ENCODE assay signal across 20 cellular contexts in the genomic region with DNA sequence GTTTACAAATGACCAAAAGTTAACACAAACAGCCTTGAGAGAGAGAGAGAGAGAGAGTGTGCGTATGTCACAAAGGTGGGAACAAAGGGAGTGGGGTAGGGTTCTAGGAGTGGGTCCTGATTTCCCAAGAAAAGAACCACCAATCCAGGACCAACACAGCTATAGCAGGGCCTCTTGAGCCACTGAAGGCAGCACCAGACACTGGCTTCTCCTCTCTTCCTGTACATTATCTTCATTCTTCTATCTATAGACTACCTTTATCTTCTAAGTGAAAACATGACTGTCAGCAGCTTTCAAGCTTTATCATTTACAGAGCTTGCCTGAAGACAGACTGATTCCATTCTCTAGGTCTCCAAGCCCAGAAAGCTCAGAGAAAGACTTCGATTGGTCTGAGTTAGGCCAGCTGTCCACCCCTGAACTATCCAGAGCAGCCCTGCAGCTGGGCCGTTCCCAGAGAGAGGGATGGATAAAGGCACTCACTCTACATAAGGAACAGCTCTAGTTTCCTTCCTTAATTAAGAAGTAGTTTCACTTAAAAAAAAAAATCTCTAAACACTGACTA. TPM values are rescaled to one million over a fixed set of nuclear protein-coding genes. Genes with fewer than 3 reads are reported as not detected.
DNase-seq lines count a peak whose midpoint lies in the region; ATAC-seq, FAIRE-seq and TF ChIP-seq lines count a peak whose summit lies in the region.
"Had no signal": no experiment of that assay in that cellular context is flagged by ENCODE, and none has a peak within 500 bp of the region (broad histone marks: within the 10 kb centered on the region; RNA-seq: fewer than 3 reads in every experiment).

No MANE protein-coding gene starts in this region.

- H3K4me3 ChIP-seq in K562 = no peak overlapping the region
- H3K4me3 ChIP-seq: BLaER1, GM23338 had no signal

- POLR2A ChIA-PET in K562 (lab: Yijun Ruan, JAX) = interaction anchor here (1.0 kb wide), 1 partner anchor 172 kb away, joined by 3 read pairs; the partner anchor contains the start of gene RWDD3

- peaks cover 4 to 18% of the 10 kb centered on the region in 2 experiments; a peak in 4 of 5 replicates for H3K4me1 ChIP-seq in K562 (replicated peaks in 1 of 2; ENCODE audit: control insufficient read depth in 2 of 2, insufficient read depth in 2 of 2, low read length in 2 of 2)
- H3K4me1 ChIP-seq: BLaER1 had no signal

- H3K79me2 ChIP-seq in K562 (ENCODE audit: control insufficient read depth, insufficient read depth, low read length) = no peaks in the 10 kb centered on the region

- TF ChIP-seq CTCF in K562 (IDR thresholded peaks at IDR 0.05 in 2 of 3, conservative IDR thresholded peaks at IDR 0.05 in 1 of 3; ENCODE audit: insufficient read depth in 2 of 3, low read depth in 1 of 3, low read length in 3 of 3) (no peak), progenitor cell of endocrine pancreas (IDR thresholded peaks at IDR 0.05; ENCODE audit: unreplicated experiment) (no peak)

- no peak for TF ChIP-seq RAD21 in K562 (CRISPR knock-in tag; conservative IDR thresholded peaks at IDR 0.05 in 1 of 2, IDR thresholded peaks at IDR 0.05 in 1 of 2)

- intact Hi-C loops in K562 (cut with micrococcal nuclease) = no loop called here

- no peaks in the 10 kb centered on the region for H3K9me1 ChIP-seq in K562 (ENCODE audit: control insufficient read depth, insufficient read depth, low read length)

- peak overlapping the region; percentile 32; the same call in 1 of the 2 replicates for H2AFZ ChIP-seq in K562 (ENCODE audit: low read depth, low read length)
- H2AFZ ChIP-seq: GM23338 had no signal

- CTCF ChIA-PET in K562 (lab: Yijun Ruan, JAX; ENCODE audit: low intra/inter-chr PET ratio) = no interaction called here

- no peaks in the 10 kb centered on the region for H4K20me1 ChIP-seq in K562 (replicated peaks; ENCODE audit: control insufficient read depth, insufficient read depth, low read length)
- H4K20me1 ChIP-seq: BLaER1 had no signal

- TF ChIP-seq EP300 in K562 (IDR thresholded peaks at IDR 0.05; ENCODE audit: low read length) = no peak

- 8% methylated on average over 2 of the region's 3 CpGs for WGBS in K562 (ENCODE audit: insufficient coverage, low coverage, missing lambda C conversion rate)

- H3K4me3 Mint-ChIP-seq in memory B cell (no peak overlapping the region), progenitor cell of endocrine pancreas (ENCODE audit: low read depth) (no peak overlapping the region)
- H3K4me3 Mint-ChIP-seq: B cell; CD4-positive, CD25-positive, alpha-beta regulatory T cell; CD8-positive, alpha-beta T cell; GM23338; H9 had no signal

- H3K4me1 Mint-ChIP-seq in memory B cell = peaks cover 3% of the 10 kb centered on the region
- peaks cover 9% of the 10 kb centered on the region for H3K4me1 Mint-ChIP-seq in progenitor cell of endocrine pancreas (ENCODE audit: low read depth)
- H3K4me1 Mint-ChIP-seq: B cell, GM23338, H9 had no signal

- FAIRE-seq in GM12891 (lab: Jason Lieb, UNC) = peak; percentile 28
- FAIRE-seq in K562 (lab: Jason Lieb, UNC) = peak; percentile 74
- FAIRE-seq: GM12892 had no signal

- H3K9ac ChIP-seq in K562 (ENCODE audit: insufficient read depth in 1 of 2, low read depth in 2 of 2, low read length in 2 of 2) = no peak overlapping the region
- H3K9ac ChIP-seq: BLaER1 had no signal

- H3K9me3 ChIP-seq in K562 (replicated peaks; ENCODE audit: control insufficient read depth, insufficient read depth, low read depth, low read length) = no peaks in the 10 kb centered on the region
- H3K9me3 ChIP-seq: BLaER1, Caco-2 had no signal

- H3K27ac Mint-ChIP-seq in memory B cell = peak overlapping the region; percentile 83
- H3K27ac Mint-ChIP-seq in progenitor cell of endocrine pancreas = peak overlapping the region; percentile 54
- H3K27ac Mint-ChIP-seq: B cell; CD4-positive, CD25-positive, alpha-beta regulatory T cell; CD8-positive, alpha-beta T cell; GM23338; H9 had no signal

- H3K36me3 Mint-ChIP-seq in memory B cell = peaks cover 27% of the 10 kb centered on the region
- peaks cover 36% of the 10 kb centered on the region for H3K36me3 Mint-ChIP-seq in progenitor cell of endocrine pancreas (ENCODE audit: insufficient read depth)

- ATAC-seq in K562 (peak; percentile 77), memory B cell (ENCODE audit: low read depth) (no peak), GM19351 (IDR thresholded peaks at IDR 0.05; ENCODE audit: unreplicated experiment) (no peak), GM21381 (IDR thresholded peaks at IDR 0.05; ENCODE audit: unreplicated experiment) (no peak)
- ATAC-seq: CD8-positive, alpha-beta T cell; GM23338; HCT116 had no signal

- no peaks in the 10 kb centered on the region for H3K27me3 ChIP-seq in K562 (ENCODE audit: control insufficient read depth in 2 of 2, insufficient read depth in 2 of 2, low read length in 2 of 2)
- H3K27me3 ChIP-seq: BLaER1 had no signal

- no peaks in the 10 kb centered on the region for H3K27me3 Mint-ChIP-seq in memory B cell
- H3K27me3 Mint-ChIP-seq in progenitor cell of endocrine pancreas = no peaks in the 10 kb centered on the region
- H3K27me3 Mint-ChIP-seq: B cell; CD4-positive, CD25-positive, alpha-beta regulatory T cell had no signal

- in situ Hi-C loops in K562 (cut with MboI) = no loop called here

- H3K9me3 Mint-ChIP-seq in memory B cell (no peaks in the 10 kb centered on the region), progenitor cell of endocrine pancreas (ENCODE audit: low read depth) (peaks cover 10% of the 10 kb centered on the region)
- H3K9me3 Mint-ChIP-seq: CD8-positive, alpha-beta T cell; GM23338; H9 had no signal

- DNase-seq in GM12891 (ENCODE audit: insufficient read length, low spot score) (no peak), K562 (ENCODE audit: extremely low read depth in 1 of 4, low spot score in 3 of 4) (peak in 2 of 4 experiments; percentile 16 to 49), memory B cell (ENCODE audit: low spot score in 2 of 2) (no peak), progenitor cell of endocrine pancreas (ENCODE audit: low spot score, unreplicated experiment) (no peak), Ammon's horn (ENCODE audit: low spot score) (no peak)
- DNase-seq: Caco-2; CD4-positive, CD25-positive, alpha-beta regulatory T cell; CD8-positive, alpha-beta T cell; DMS79; GF-D8; H9 had no signal

- no peaks in the 10 kb centered on the region; the same call in 2 of the 3 replicates for H3K36me3 ChIP-seq in K562 (ENCODE audit: control insufficient read depth, insufficient read depth, low read length)

- no TSS peak for BruUV-seq in K562 (replicated peaks; lab: Mats Ljungman, UMichigan)

- H3K27ac ChIP-seq in K562 (ENCODE audit: extremely low read depth, low read depth, low read length) = 0 out of 3 replicates have a peak overlapping the region, but pooled peaks have one; percentile 10
- H3K27ac ChIP-seq: BLaER1, C4-2B had no signal

- H3K4me2 ChIP-seq in K562 (ENCODE audit: insufficient read depth, low read length) = no peak overlapping the region
- H3K4me2 ChIP-seq: BLaER1, GM23338 had no signal

- no peak for TF ChIP-seq POLR2A in GM12891 (IDR thresholded peaks at IDR 0.05; ENCODE audit: low read depth, low read length)
- TF ChIP-seq POLR2A in K562 (conservative IDR thresholded peaks at IDR 0.05) = no peak

TF ChIP-seq in GM12891, 5 proteins besides CTCF, POLR2A, EP300 and RAD21 (continues in another document):
- no peak for TF ChIP-seq POU2F2 (IDR thresholded peaks at IDR 0.05; ENCODE audit: low read depth, low read length)
- no peak for TF ChIP-seq POLR2AphosphoS5 (IDR thresholded peaks at IDR 0.05; ENCODE audit: low read depth, low read length)

TF ChIP-seq in K562, 482 proteins besides CTCF, POLR2A, EP300 and RAD21 (continues in another document):
- TF ChIP-seq EZH2 (IDR thresholded peaks at IDR 0.05; ENCODE audit: borderline replicate concordance, low read depth, low read length) = no peak

RNA-seq across cellular contexts. Expression of gene ALG14, which starts 11.2 kb away (rescaled TPM):
- 3.8 TPM for polyA plus RNA-seq in GM12891 (2012; ENCODE audit: low read depth, missing spikeins)
- total RNA-seq in K562 (2011; cell fraction: chromatin; rRNA removed; ENCODE audit: low replicate concordance) = 1.6 and 2.1 TPM in 2 replicates
- 1.2 and 3.7 TPM in 2 replicates for total RNA-seq in K562 (2011; cell fraction: nucleolus; rRNA removed)
- total RNA-seq in K562 (2011; cell fraction: nucleoplasm; rRNA removed) = 3.2 and 4.2 TPM in 2 replicates
- total RNA-seq in K562 (2014; rRNA removed) = 1.8 and 2.8 TPM in 2 replicates
- 3.9 and 6.8 TPM in 2 replicates for total RNA-seq in K562 (2014; rRNA removed; fragmentation: Illumina TruSeq; extraction: Trizol)
- 2.6 and 3.3 TPM in 2 replicates for total RNA-seq in K562 (2015; rRNA removed; fragmentation: Illumina TruSeq; extraction: Trizol)
- total RNA-seq in K562 (2021) = 6.1 and 8.6 TPM in 2 replicates
- 2.8 and 2.9 TPM in 2 replicates for polyA plus RNA-seq in K562 (2011; rRNA removed)
- polyA plus RNA-seq in K562 (2011; cell fraction: cytosol; rRNA removed) = 1.3 and 2.0 TPM in 2 replicates
- 0.94 and 1.3 TPM in 2 replicates for polyA plus RNA-seq in K562 (2011; cell fraction: nucleus; rRNA removed)
- 3.3 and 4.6 TPM in 2 replicates for polyA plus RNA-seq in K562 (2012)
- 4.7 and 4.9 TPM in 2 replicates for polyA plus RNA-seq in K562 (2014; fragmentation: Illumina TruSeq; extraction: Trizol)
- polyA plus RNA-seq in K562 (2014; fragmentation: Nextera tagmentation; extraction: Ambion mirVana) = 10 to 100 TPM; 14.9 to 16.2 TPM
- polyA plus RNA-seq in K562 (2014; rRNA removed) = 2.2 and 2.8 TPM in 2 replicates
- polyA minus RNA-seq in K562 (2011; rRNA and poly(A)+ RNA removed) = 1.6 and 2.0 TPM in 2 replicates
- 1.4 and 12.8 TPM in 2 replicates for polyA minus RNA-seq in K562 (2011; cell fraction: cytosol; rRNA and poly(A)+ RNA removed)
- 1.5 and 4.4 TPM in 2 replicates for polyA minus RNA-seq in K562 (2011; cell fraction: nucleus; rRNA and poly(A)+ RNA removed)
- total RNA-seq in progenitor cell of endocrine pancreas = 9.7 and 10.5 TPM in 2 replicates

RNA-seq across cellular contexts. Expression of gene TLCD4, which starts 55.6 kb away (rescaled TPM):
- polyA plus RNA-seq in GM12891 (2012; ENCODE audit: low read depth, missing spikeins) = 0.01 TPM
- 10.7 and 22.5 TPM in 2 replicates for total RNA-seq in K562 (2011; cell fraction: chromatin; rRNA removed; ENCODE audit: low replicate concordance)
- total RNA-seq in K562 (2011; cell fraction: nucleolus; rRNA removed) = 7.2 and 9.1 TPM in 2 replicates
- 20.7 and 39.0 TPM in 2 replicates for total RNA-seq in K562 (2011; cell fraction: nucleoplasm; rRNA removed)
- total RNA-seq in K562 (2014; rRNA removed) (7.6 and 10.3 TPM in 2 replicates), K562 (2014; rRNA removed; fragmentation: Illumina TruSeq; extraction: Trizol) (19.8 and 23.6 TPM in 2 replicates), K562 (2015; rRNA removed; fragmentation: Illumina TruSeq; extraction: Trizol) (6.8 and 7.5 TPM in 2 replicates), K562 (2021) (13.9 and 16.5 TPM in 2 replicates), progenitor cell of endocrine pancreas (33.8 and 34.2 TPM in 2 replicates)
- polyA plus RNA-seq in K562 (2011; rRNA removed) (9.6 and 16.6 TPM in 2 replicates), K562 (2014; fragmentation: Illumina TruSeq; extraction: Trizol) (8.4 and 10.9 TPM in 2 replicates), K562 (2014; fragmentation: Nextera tagmentation; extraction: Ambion mirVana) (1 to 10 TPM; 3.5 to 5.0 TPM), K562 (2014; rRNA removed) (6.5 and 6.6 TPM in 2 replicates)
- polyA plus RNA-seq in K562 (2011; cell fraction: cytosol; rRNA removed) = 2.2 and 4.5 TPM in 2 replicates
- 2.3 and 2.7 TPM in 2 replicates for polyA plus RNA-seq in K562 (2011; cell fraction: nucleus; rRNA removed)
- polyA plus RNA-seq in K562 (2012) = 5.0 and 5.7 TPM in 2 replicates
- 26.5 and 41.8 TPM in 2 replicates for polyA minus RNA-seq in K562 (2011; rRNA and poly(A)+ RNA removed)
- 8.3 and 10.7 TPM in 2 replicates for polyA minus RNA-seq in K562 (2011; cell fraction: cytosol; rRNA and poly(A)+ RNA removed)
- 3.1 and 4.1 TPM in 2 replicates for polyA minus RNA-seq in K562 (2011; cell fraction: nucleus; rRNA and poly(A)+ RNA removed)
- total RNA-seq: A673; CD4-positive, CD25-positive, alpha-beta regulatory T cell had no signal
